ENCODE assay signal across 8 cellular contexts in genomic region chr12:120439646-120440247, GRCh38. TPM values are rescaled to one million over a fixed set of nuclear protein-coding genes. Genes with fewer than 3 reads are reported as not detected.
A peak's percentile ranks its signal among the peaks of the same experiment; 100 is the strongest.
DNase-seq lines count a peak whose midpoint lies in the region; ATAC-seq, FAIRE-seq and TF ChIP-seq lines count a peak whose summit lies in the region.

No MANE protein-coding gene starts in this region.

- TF ChIP-seq CTCF in bronchial epithelial cell (IDR thresholded peaks at IDR 0.05; ENCODE audit: insufficient read depth, low read length, severe bottlenecking): peak; percentile 75

- TF ChIP-seq POLR2A in H54 (IDR thresholded peaks at IDR 0.05; ENCODE audit: low read depth, low read length): no peak

- no peak overlapping the region for H3K4me3 ChIP-seq in bronchial epithelial cell (ENCODE audit: low read depth, low read length)

- H3K36me3 ChIP-seq in bronchial epithelial cell (ENCODE audit: control insufficient read depth, insufficient read depth, low read length): peaks cover 10% of the 10 kb centered on the region

- DNase-seq in Right ventricle myocardium superior (no peak), Right ventricle myocardium inferior (ENCODE audit: missing footprints) (no peak), NCI-H2196 (lab: John Stamatoyannopoulos, UW; ENCODE audit: unreplicated experiment) (peak; percentile 54), bronchial epithelial cell (ENCODE audit: low read depth) (peak; percentile 55), left kidney (ENCODE audit: low read depth, low spot score) (peak; percentile 86), H54 (ENCODE audit: insufficient read length, low spot score) (no peak)
- DNase-seq in stimulated activated CD4-positive, alpha-beta T cell treated with anti-CD3 and anti-CD28 coated beads, TNF-alpha, amount 100 ng/mL, for 24 hours (ENCODE audit: low read depth in 3 of 3): peak; percentile 54 to 66 (median 60)

- peak; percentile 46 for ATAC-seq in Right ventricle myocardium superior (ENCODE audit: poor library complexity)
- no peak for ATAC-seq in Right ventricle myocardium inferior
- peak; percentile 40 to 45 for ATAC-seq in activated CD4-positive, CD25-positive, alpha-beta regulatory T cell treated with anti-CD3 and anti-CD28 coated beads, Interleukin-2, amount 50 U/mL, for 24 hours

- no peak for FAIRE-seq in bronchial epithelial cell (lab: Jason Lieb, UNC)
- FAIRE-seq in H54 (lab: Jason Lieb, UNC): no peak

- intact Hi-C loops in Right ventricle myocardium superior (cut with DNase I) (loop anchor here (10.0 kb wide), 1 partner anchor 115 kb away; the partner anchor contains the start of gene PLA2G1B), Right ventricle myocardium inferior (cut with DNase I) (loop anchor here (2.0 kb wide), 1 partner anchor 89 kb away; the partner anchor contains the start of gene COQ5)

- no peaks in the 10 kb centered on the region for H3K27me3 ChIP-seq in bronchial epithelial cell (ENCODE audit: control insufficient read depth, insufficient read depth, low read length)

RNA-seq across cellular contexts. Expression of gene COX6A1, which starts 1.8 kb away (rescaled TPM):
- 119 TPM for total RNA-seq in Right ventricle myocardium superior
- 135 TPM for total RNA-seq in Right ventricle myocardium inferior
- total RNA-seq in bronchial epithelial cell: 659 and 789 TPM in 2 replicates

RNA-seq across cellular contexts. Expression of gene TRIAP1, which starts 6.4 kb away (rescaled TPM):
- 15.1 TPM for total RNA-seq in Right ventricle myocardium superior
- 16.1 TPM for total RNA-seq in Right ventricle myocardium inferior
- 40.5 and 45.2 TPM in 2 replicates for total RNA-seq in bronchial epithelial cell

RNA-seq across cellular contexts. Expression of gene GATC, which starts 6.5 kb away (rescaled TPM):
- total RNA-seq in Right ventricle myocardium superior (13.0 TPM), Right ventricle myocardium inferior (12.1 TPM), bronchial epithelial cell (15.1 and 21.6 TPM in 2 replicates)

RNA-seq across cellular contexts. Expression of gene SRSF9, which starts 29.8 kb away (rescaled TPM):
- total RNA-seq in Right ventricle myocardium superior (38.9 TPM), Right ventricle myocardium inferior (40.1 TPM), bronchial epithelial cell (325 and 349 TPM in 2 replicates)

RNA-seq across cellular contexts. Expression of gene DYNLL1, which starts 56.2 kb away (rescaled TPM):
- total RNA-seq in Right ventricle myocardium superior: 154 TPM
- 166 TPM for total RNA-seq in Right ventricle myocardium inferior
- total RNA-seq in bronchial epithelial cell: 268 and 325 TPM in 2 replicates

Comparison
In these comparisons a context has a peak if more than half of its experiments do, and no peak if none do; other contexts are left out.
1. DNase-seq: peak in NCI-H2196 (single experiment), bronchial epithelial cell (single experiment), left kidney (single experiment) and stimulated activated CD4-positive, alpha-beta T cell treated with anti-CD3 and anti-CD28 coated beads, TNF-alpha, amount 100 ng/mL, for 24 hours (3 of 3); none in Right ventricle myocardium superior (single experiment), Right ventricle myocardium inferior (single experiment) and H54 (single experiment).